In the genomic region with DNA sequence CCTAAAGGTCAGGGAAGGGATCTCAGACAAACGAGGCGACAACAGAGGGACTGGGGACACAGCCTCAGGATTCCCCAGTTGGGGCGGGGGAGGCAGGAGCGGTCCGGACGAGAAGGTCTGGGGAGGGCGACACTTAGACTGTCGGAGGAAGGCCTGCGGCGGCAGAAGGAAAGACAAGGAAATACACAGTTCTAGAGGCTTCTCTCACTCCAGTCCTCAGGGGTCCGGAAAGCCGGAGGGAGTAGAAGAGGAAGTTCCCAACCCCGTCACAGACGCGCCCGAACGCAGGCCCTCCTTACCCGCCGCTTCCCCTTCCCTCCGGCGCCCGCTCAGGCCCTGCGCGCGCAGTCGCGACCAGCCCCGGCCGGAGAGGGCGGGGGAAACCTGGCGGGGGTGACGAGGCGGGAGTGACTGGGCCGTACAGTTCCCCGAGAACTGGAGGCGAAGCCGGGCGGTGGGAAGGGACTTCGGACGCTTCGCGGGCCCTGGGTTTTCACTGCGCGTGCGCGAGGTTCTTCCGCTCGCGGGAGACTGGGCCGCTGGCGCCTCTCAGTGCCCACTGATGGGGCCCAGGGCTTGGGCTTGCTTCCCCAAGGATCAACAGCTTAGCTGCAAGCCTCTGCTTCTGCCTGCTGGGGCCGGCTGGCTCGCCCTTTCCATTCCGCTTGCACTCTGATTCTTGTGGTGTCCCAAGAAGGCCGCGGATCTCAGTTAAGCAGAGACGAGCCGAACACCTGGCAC, we compare ENCODE assay signal across 8 cellular contexts. TPM values are rescaled to one million over a fixed set of nuclear protein-coding genes. Genes with fewer than 3 reads are reported as not detected.
A peak's percentile ranks its signal among the peaks of the same experiment; 100 is the strongest.
DNase-seq lines count a peak whose midpoint lies in the region; ATAC-seq and TF ChIP-seq lines count a peak whose summit lies in the region.

TSS of gene IPP (minus strand) at position 356 of the 741 bp plus-strand sequence. CDS start 4,242 bp downstream, outside the sequence.

- H3K27ac ChIP-seq in parathyroid adenoma, result peak within 1 kb of the TSS; percentile 94
- peak within 1 kb of the TSS; percentile 93 to 98 (median 98) for H3K27ac ChIP-seq in transverse colon

- H3K4me3 ChIP-seq in parathyroid adenoma (ENCODE audit: low read depth, low read length) (peak within 1 kb of the TSS; percentile 99), transverse colon (peak within 1 kb of the TSS; percentile 53 to 77 (median 66))

- H2AFZ ChIP-seq in parathyroid adenoma, result peak within 1 kb of the TSS; percentile 98

- in situ Hi-C loops in transverse colon (cut with MboI; ENCODE audit: low pct_ligation_motif_present in 1 of 4, low pct_unique_long_range_greater_than_20kb in 1 of 4, low sequenced_read_pairs in 3 of 4), result no loop called here

- no peaks in the 10 kb centered on the region for H3K79me2 ChIP-seq in parathyroid adenoma

- H3K4me2 ChIP-seq in parathyroid adenoma (ENCODE audit: low read length), result peak within 1 kb of the TSS; percentile 99

- 0 to 1% methylated on average over 4 to 47 of the region's 58 CpGs for WGBS in transverse colon (ENCODE audit: low coverage in 1 of 2), 2 donors

- H3K36me3 ChIP-seq in parathyroid adenoma (ENCODE audit: control insufficient read depth, insufficient read depth, low read length) (no peaks in the 10 kb centered on the region), transverse colon (no peaks in the 10 kb centered on the region)

- intact Hi-C loops in Right ventricle myocardium superior (cut with DNase I), result no loop called here
- intact Hi-C loops in transverse colon (cut with DNase I; ENCODE audit: low total_unique reads), result no loop called here

- H3K27me3 ChIP-seq in parathyroid adenoma (ENCODE audit: control insufficient read depth, insufficient read depth, low read length) (no peaks in the 10 kb centered on the region), transverse colon (no peaks in the 10 kb centered on the region)

- no peaks in the 10 kb centered on the region for H3K9me3 ChIP-seq in parathyroid adenoma (ENCODE audit: control insufficient read depth, low read length)
- H3K9me3 ChIP-seq in transverse colon, result peaks cover 0 to 4% of the 10 kb centered on the region in 2 donors

- TF ChIP-seq CTCF in GM12873 (IDR thresholded peaks at IDR 0.05; ENCODE audit: insufficient read depth, low read depth, low read length, missing control alignments) (peak; percentile 36), parathyroid adenoma (IDR thresholded peaks at IDR 0.05) (peak; percentile 6), transverse colon (IDR thresholded peaks at IDR 0.05) (peak in 1 of 5 experiments; percentile 8)

- no peaks in the 10 kb centered on the region for H3K4me1 ChIP-seq in parathyroid adenoma
- peaks cover 3 to 20% (median 9%) of the 10 kb centered on the region in 4 donors for H3K4me1 ChIP-seq in transverse colon

- ATAC-seq in HG02759 (IDR thresholded peaks at IDR 0.05; ENCODE audit: unreplicated experiment) (peak; percentile 94), Right ventricle myocardium superior (ENCODE audit: poor library complexity) (peak; percentile 100)

- peak; percentile 97 to 98 (median 98) for DNase-seq in NCI-H1417 (lab: John Stamatoyannopoulos, UW)
- DNase-seq in SW 1271 (lab: John Stamatoyannopoulos, UW), result peak; percentile 80 to 87
- peak; percentile 89 for DNase-seq in activated naive CD8-positive, alpha-beta T cell treated with anti-CD3 and anti-CD28 coated beads, Interleukin-2, amount 50 U/mL, for 16 hours (ENCODE audit: low read depth, low spot score)
- DNase-seq in Right ventricle myocardium superior, result peak; percentile 98
- peak; percentile 97 for DNase-seq in transverse colon

- H3K9ac ChIP-seq in parathyroid adenoma, result peak within 1 kb of the TSS; percentile 53

- peak; percentile 98 for TF ChIP-seq POLR2A in transverse colon (IDR thresholded peaks at IDR 0.05)

- TF ChIP-seq EP300 in transverse colon (IDR thresholded peaks at IDR 0.05; ENCODE audit: low read depth), result no peak

RNA-seq across cellular contexts. Expression of gene IPP, which starts in this region (rescaled TPM):
- total RNA-seq in Right ventricle myocardium superior (13.9 TPM), transverse colon (10 to 100 TPM; 12.8 to 36.4 (median 15.8) TPM)

Comparison
In these comparisons a context has a peak if more than half of its experiments do, and no peak if none do; other contexts are left out.
1. Peak in every context shown above with its lines: DNase-seq, ATAC-seq, H3K4me3 ChIP-seq and H3K27ac ChIP-seq.